20 cellular contexts compared by ENCODE assay signal in genomic region chrX:19829817-19830216, GRCh38.
"Had no signal": no experiment of that assay in that cellular context is flagged by ENCODE, and none has a peak within 500 bp of the region (broad histone marks: within the 10 kb centered on the region; RNA-seq: fewer than 3 reads in every experiment).

No MANE protein-coding gene starts in this region.

- FAIRE-seq: endometrium had no signal

- H3K36me3 ChIP-seq: cardiac muscle cell, ovary, tibial artery, uterus had no signal

- H3K9me3 ChIP-seq: heart right ventricle, mucosa of descending colon, ovary, psoas muscle, tibial artery, uterus had no signal

- H3K4me3 ChIP-seq: cardiac muscle cell, heart right ventricle, mucosa of descending colon, ovary, psoas muscle, tibial artery, uterus had no signal

- H3K27ac ChIP-seq: cardiac muscle cell, heart right ventricle, ovary, psoas muscle, tibial artery, uterus had no signal

- H3K27me3 ChIP-seq: cardiac muscle cell, heart right ventricle, ovary, tibial artery, uterus had no signal

- ATAC-seq: heart right ventricle; left ventricle myocardium superior; mucosa of descending colon; psoas muscle; right cardiac atrium; stimulated activated naive CD8-positive, alpha-beta T cell treated with anti-CD3 and anti-CD28 coated beads, Interleukin-15, Interleukin-2, amounts not matched to agents 100 U/mL and 50 U/mL, for 24 hours; T-helper 17 cell had no signal

- DNase-seq: activated CD4-positive, alpha-beta T cell treated with anti-CD3 and anti-CD28 coated beads, Interleukin-2, amount 10 ng/mL, durations not matched to agents 24 days and 14 days; activated CD4-positive, CD25-positive, alpha-beta regulatory T cell; activated naive CD4-positive, alpha-beta T cell; activated naive CD8-positive, alpha-beta T cell treated with anti-CD3 and anti-CD28 coated beads for 36 hours; amniotic stem cell; heart right ventricle; immature natural killer cell; left ventricle myocardium superior; mucosa of descending colon; naive B cell; ovary; psoas muscle; right cardiac atrium; stimulated activated naive CD8-positive, alpha-beta T cell treated with anti-CD3 and anti-CD28 coated beads, Interleukin-15, Interleukin-2, amounts not matched to agents 100 U/mL and 50 U/mL, for 24 hours; substantia nigra; T-helper 17 cell; tibial artery; uterus had no signal

- H3K4me1 ChIP-seq: psoas muscle, tibial artery, uterus had no signal
